Comparison of ENCODE assay signal across 7 cellular contexts in genomic region chr6:159134701-159135364, GRCh38. TPM values are rescaled to one million over a fixed set of nuclear protein-coding genes. Genes with fewer than 3 reads are reported as not detected.
DNase-seq lines count a peak whose midpoint lies in the region; ATAC-seq and TF ChIP-seq lines count a peak whose summit lies in the region.

No MANE protein-coding gene starts in this region.

- H3K4me3 ChIP-seq in choroid plexus epithelial cell (ENCODE audit: low read depth, low read length) (no peak overlapping the region), right lobe of liver (no peak overlapping the region)

- H3K4me1 ChIP-seq in right lobe of liver, result no peaks in the 10 kb centered on the region

- no peak for TF ChIP-seq POLR2A in right lobe of liver (IDR thresholded peaks at IDR 0.05)

- H3K9me3 ChIP-seq in right lobe of liver, result no peaks in the 10 kb centered on the region

- in situ Hi-C loops in GM13976 (cut with MboI; ENCODE audit: low sequenced_read_pairs, unreplicated experiment), result loop anchor here (10.0 kb wide), 1 partner anchor 130 kb away; the partner anchor contains the start of gene RSPH3

- no peak overlapping the region for H3K27ac ChIP-seq in right lobe of liver

- TF ChIP-seq CTCF in GM13976 (IDR thresholded peaks at IDR 0.05; ENCODE audit: borderline replicate concordance, control extremely low read depth, extremely low read depth, insufficient read depth, missing control alignments) (peak; percentile 94), choroid plexus epithelial cell (conservative IDR thresholded peaks at IDR 0.05; ENCODE audit: low read depth, low read length) (peak; percentile 99), right lobe of liver (IDR thresholded peaks at IDR 0.05) (peak; percentile 81 to 94 (median 94))

- DNase-seq in GM13976 (ENCODE audit: low spot score) (peak; percentile 81), NCI-H345 (lab: John Stamatoyannopoulos, UW) (peak; percentile 64), choroid plexus epithelial cell (ENCODE audit: low read depth) (peak; percentile 69), right lobe of liver (peak in 1 of 3 donors; percentile 65)
- DNase-seq in activated CD4-positive, alpha-beta T cell treated with anti-CD3 and anti-CD28 coated beads for 24 hours (ENCODE audit: low read depth in 2 of 2), result peak; percentile 66 to 74
- peak; percentile 28 for DNase-seq in stimulated activated CD8-positive, alpha-beta memory T cell treated with anti-CD3 and anti-CD28 coated beads, Interleukin-12 subunit alpha, Interleukin-12 subunit beta, amount 100 ng/mL, for 4 hours (ENCODE audit: low read depth)

- 12% methylated on average over 9 of the region's 9 CpGs for WGBS in right lobe of liver (ENCODE audit: insufficient coverage, low coverage, low lambda C conversion rate, missing lambda C conversion rate)

- intact Hi-C loops in right lobe of liver (cut with DNase I), result loop anchor here in 1 of 2 donors (10.0 kb wide), 1 partner anchor 90 kb away; the partner anchor contains the start of gene TAGAP

- ATAC-seq in HG03039 (IDR thresholded peaks at IDR 0.05; ENCODE audit: unreplicated experiment) (peak; percentile 53), right lobe of liver (peak; percentile 93 to 98 (median 96))

- H3K36me3 ChIP-seq in right lobe of liver, result no peaks in the 10 kb centered on the region

- no peaks in the 10 kb centered on the region for H3K27me3 ChIP-seq in right lobe of liver

RNA-seq across cellular contexts. Expression of gene FNDC1, which starts 34.4 kb away (rescaled TPM):
- total RNA-seq in right lobe of liver, result 1 to 10 TPM in 3 of 6 experiments, under 1 TPM in 3; 0.02 to 2.7 (median 0.85) TPM
